Comparison of ENCODE assay signal across 8 cellular contexts in the genomic region with DNA sequence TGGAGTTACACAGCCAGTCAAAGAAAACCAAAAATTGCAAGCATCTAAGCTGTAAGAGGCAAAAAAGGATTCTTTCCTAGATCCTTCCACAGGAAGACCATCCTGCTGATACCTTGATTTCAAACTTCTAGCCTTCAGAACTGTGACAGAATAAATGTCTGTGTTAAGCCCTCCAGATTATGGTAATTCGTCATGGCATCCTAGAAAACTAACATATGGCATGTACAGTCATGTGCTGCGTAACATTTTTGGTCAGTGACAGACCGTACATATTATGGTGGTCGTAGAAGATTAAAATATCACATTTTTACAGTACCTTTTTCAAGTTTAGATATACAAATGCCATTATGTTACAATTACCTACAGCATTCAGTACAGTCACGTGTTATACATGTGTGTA.
"Had no signal": no experiment of that assay in that cellular context is flagged by ENCODE, and none has a peak within 500 bp of the region (broad histone marks: within the 10 kb centered on the region; RNA-seq: fewer than 3 reads in every experiment).

No MANE protein-coding gene starts in this region.

- H3K4me3 ChIP-seq: GM12878 had no signal

- DNase-seq: GDM1, GF-D8 had no signal

- FAIRE-seq: G401.6, GM12878, GM12891, GM12892, GM18507, GM19239 had no signal

- ATAC-seq: GM12878 had no signal
